In genomic region chr12:26044007-26044394, GRCh38 we compare ENCODE assay signal across 18 cellular contexts.
DNase-seq lines count a peak whose midpoint lies in the region; ATAC-seq and TF ChIP-seq lines count a peak whose summit lies in the region.
"Had no signal": no experiment of that assay in that cellular context is flagged by ENCODE, and none has a peak within 500 bp of the region (broad histone marks: within the 10 kb centered on the region; RNA-seq: fewer than 3 reads in every experiment).

No MANE protein-coding gene starts in this region.

- H3K4me3 ChIP-seq in Panc1 (ENCODE audit: low read depth in 2 of 2, low read length in 2 of 2): peak overlapping the region in 1 of 2 experiments; percentile 10; a peak in 1 of 4 replicates
- peak overlapping the region; percentile 45 for H3K4me3 ChIP-seq in endocrine pancreas (ENCODE audit: control insufficient read depth, insufficient read depth, low read length)
- H3K4me3 ChIP-seq: esophagus squamous epithelium, Peyer's patch, vagina had no signal

- in situ Hi-C loops in Panc1 (cut with HindIII; ENCODE audit: low pct_unique_long_range_greater_than_20kb, low sequenced_read_pairs): no loop called here

- H3K36me3 ChIP-seq in Panc1 (ENCODE audit: control insufficient read depth, insufficient read depth, low read length) (no peaks in the 10 kb centered on the region), endocrine pancreas (ENCODE audit: control insufficient read depth, insufficient read depth, low read length) (no peaks in the 10 kb centered on the region)
- H3K36me3 ChIP-seq: esophagus squamous epithelium, Peyer's patch, vagina had no signal

- POLR2A ChIA-PET in Panc1 (lab: Charles Lee): interaction anchor here (0.8 to 0.9 kb wide), 2 partner anchors 12 to 254 kb away, joined by 3 to 5 read pairs; no protein-coding TSS in a partner anchor

- no peak overlapping the region for H3K4me3 Mint-ChIP-seq in neural crest cell

- no peak for TF ChIP-seq CTCF in Panc1 (IDR thresholded peaks at IDR 0.05)
- TF ChIP-seq CTCF in neural crest cell (conservative IDR thresholded peaks at IDR 0.05): no peak

- no peaks in the 10 kb centered on the region for H3K9me3 ChIP-seq in Panc1 (ENCODE audit: control insufficient read depth, insufficient read depth, low read depth, low read length)
- no peaks in the 10 kb centered on the region for H3K9me3 ChIP-seq in endocrine pancreas (ENCODE audit: control insufficient read depth, low read length)
- H3K9me3 ChIP-seq: Caco-2, esophagus squamous epithelium, Peyer's patch, vagina had no signal

- peak overlapping the region; percentile 44 for H3K27ac Mint-ChIP-seq in neural crest cell (ENCODE audit: unreplicated experiment)

- CTCF ChIA-PET in Panc1 (lab: Charles Lee): interaction anchor here (0.7 kb wide), 1 partner anchor 171 kb away, joined by 3 read pairs; no protein-coding TSS in a partner anchor

- H3K27me3 Mint-ChIP-seq in neural crest cell (ENCODE audit: low read depth): no peaks in the 10 kb centered on the region

- H3K4me1 Mint-ChIP-seq in neural crest cell: peaks cover 19% of the 10 kb centered on the region

- H3K36me3 Mint-ChIP-seq in neural crest cell (ENCODE audit: low read depth): no peaks in the 10 kb centered on the region
- H3K36me3 Mint-ChIP-seq: activated naive CD4-positive, alpha-beta T cell treated with anti-CD3 and anti-CD28 coated beads, Interleukin-2, amount 50 U/mL, for 72 hours had no signal

- peak overlapping the region; percentile 82 for H3K27ac ChIP-seq in Panc1 (ENCODE audit: low read length)
- H3K27ac ChIP-seq: esophagus squamous epithelium, Peyer's patch, vagina had no signal

- H3K27me3 ChIP-seq in Panc1 (ENCODE audit: control insufficient read depth, insufficient read depth, low read length): no peaks in the 10 kb centered on the region
- no peaks in the 10 kb centered on the region for H3K27me3 ChIP-seq in endocrine pancreas (ENCODE audit: control insufficient read depth, insufficient read depth, low read length)
- H3K27me3 ChIP-seq: esophagus squamous epithelium, Peyer's patch, vagina had no signal

- ATAC-seq in Panc1: peak; percentile 49
- ATAC-seq in GM21360 (IDR thresholded peaks at IDR 0.05; ENCODE audit: unreplicated experiment): no peak
- no peak for ATAC-seq in HG03108 (IDR thresholded peaks at IDR 0.05; ENCODE audit: unreplicated experiment)
- ATAC-seq: activated naive CD4-positive, alpha-beta T cell treated with anti-CD3 and anti-CD28 coated beads, Interleukin-2, amount 50 U/mL, for 72 hours had no signal

- no TSS peak for BruUV-seq in Panc1 (replicated peaks; lab: Mats Ljungman, UMichigan)

- intact Hi-C loops in Panc1 (cut with micrococcal nuclease; ENCODE audit: unreplicated experiment): no loop called here

- H3K9me3 Mint-ChIP-seq in neural crest cell: no peaks in the 10 kb centered on the region
- H3K9me3 Mint-ChIP-seq: activated naive CD4-positive, alpha-beta T cell treated with anti-CD3 and anti-CD28 coated beads, Interleukin-2, amount 50 U/mL, for 72 hours had no signal

- H3K4me1 ChIP-seq in Panc1 (ENCODE audit: control insufficient read depth, insufficient read depth, low read length): peaks cover 59% of the 10 kb centered on the region
- peaks cover 12% of the 10 kb centered on the region for H3K4me1 ChIP-seq in endocrine pancreas (ENCODE audit: control insufficient read depth, insufficient read depth, low read length)
- H3K4me1 ChIP-seq: Peyer's patch had no signal

- H3K9ac ChIP-seq in endocrine pancreas (ENCODE audit: control insufficient read depth, insufficient read depth, low read length): no peak overlapping the region

- DNase-seq in DMS114 treated with DMSO at 0.1 percent for 48 hours (lab: John Stamatoyannopoulos, UW; ENCODE audit: unreplicated experiment) (peak; percentile 84), Panc1 (ENCODE audit: low read depth, low spot score) (no peak), neural crest cell (ENCODE audit: low read depth, low spot score) (no peak)
- DNase-seq in activated naive CD4-positive, alpha-beta T cell treated with anti-CD3 and anti-CD28 coated beads, Interleukin-2, amount 50 U/mL, for 16 hours: no peak
- no peak for DNase-seq in activated naive CD4-positive, alpha-beta T cell (lab: John Stamatoyannopoulos, UW)
- DNase-seq: activated T-cell treated with anti-CD3 and anti-CD28 coated beads for 4 hours; Caco-2; esophagus squamous epithelium; GF-D8; NCI-H1092; NCI-H774; Peyer's patch; stimulated activated naive CD4-positive, alpha-beta T cell had no signal
